ENCODE assay signal across 17 cellular contexts in the genomic region with DNA sequence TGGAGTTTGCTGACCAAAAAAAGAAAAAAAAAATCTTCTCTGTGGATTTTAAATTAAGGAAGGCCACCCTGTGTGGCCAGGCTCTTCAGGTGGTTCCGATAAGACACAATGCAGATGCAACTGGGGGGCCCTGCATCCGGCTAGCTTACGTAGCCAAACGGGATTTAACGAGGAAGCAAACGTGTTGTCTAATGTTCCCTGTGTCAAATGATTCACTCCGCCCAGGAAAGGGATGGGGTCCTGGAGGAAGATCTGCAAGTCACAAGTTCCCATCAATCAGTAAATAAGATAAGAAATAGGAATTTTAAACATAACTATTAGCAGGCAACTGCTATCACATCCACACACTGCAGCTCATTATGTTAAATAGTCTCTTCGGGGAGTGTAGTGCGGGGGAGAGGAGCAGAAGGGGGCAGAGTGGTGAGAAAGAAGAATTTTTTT.
A peak's percentile ranks its signal among the peaks of the same experiment; 100 is the strongest.
DNase-seq lines count a peak whose midpoint lies in the region; ATAC-seq, FAIRE-seq and TF ChIP-seq lines count a peak whose summit lies in the region.
"Had no signal": no experiment of that assay in that cellular context is flagged by ENCODE, and none has a peak within 500 bp of the region (broad histone marks: within the 10 kb centered on the region; RNA-seq: fewer than 3 reads in every experiment).

No MANE protein-coding gene starts in this region.

- TF ChIP-seq POLR2A in right lobe of liver (IDR thresholded peaks at IDR 0.05) (no peak), HepG2 (IDR thresholded peaks at IDR 0.05; ENCODE audit: insufficient read depth in 1 of 2, low read depth in 2 of 2, low read length in 2 of 2) (no peak)

- no peak overlapping the region for H3K9ac ChIP-seq in HepG2 (ENCODE audit: insufficient read depth, low read depth, low read length)

- no TSS peak for BruUV-seq in HepG2 (replicated peaks; lab: Mats Ljungman, UMichigan)

- H2AFZ ChIP-seq in HepG2 (ENCODE audit: low read length) = no peak overlapping the region

- H3K4me3 ChIP-seq in right lobe of liver = no peak overlapping the region
- no peak overlapping the region for H3K4me3 ChIP-seq in HepG2 (replicated peaks in 1 of 3; ENCODE audit: insufficient read depth in 1 of 3, low read depth in 2 of 3, low read length in 3 of 3)
- peak overlapping the region; percentile 7 for H3K4me3 ChIP-seq in ectodermal cell (ENCODE audit: insufficient read depth, low read depth, low read length)
- H3K4me3 ChIP-seq in mesodermal cell (ENCODE audit: extremely low read depth, insufficient read depth, low read length, poor library complexity, severe bottlenecking) = no peak overlapping the region
- H3K4me3 ChIP-seq in BE2C (ENCODE audit: low read depth, low read length) = no peak overlapping the region
- H3K4me3 ChIP-seq in MG63 = no peak overlapping the region
- H3K4me3 ChIP-seq: body of pancreas, lung, skin epidermis, tibial nerve had no signal

- H3K4me2 ChIP-seq in HepG2 (ENCODE audit: low read depth, low read length) = no peak overlapping the region

- H3K4me1 ChIP-seq in right lobe of liver (no peaks in the 10 kb centered on the region), HepG2 (ENCODE audit: insufficient read depth, low read length) (no peaks in the 10 kb centered on the region), ectodermal cell (ENCODE audit: control insufficient read depth, insufficient read depth, low read length) (peaks cover 23% of the 10 kb centered on the region), mesodermal cell (ENCODE audit: control insufficient read depth, insufficient read depth, low read length, poor library complexity, severe bottlenecking) (peaks cover 55% of the 10 kb centered on the region), BE2C (no peaks in the 10 kb centered on the region)
- H3K4me1 ChIP-seq: body of pancreas had no signal

- intact Hi-C loops in right lobe of liver (cut with DNase I) (no loop called here), HepG2 (cut with micrococcal nuclease; ENCODE audit: unreplicated experiment) (no loop called here)

- ATAC-seq in right lobe of liver = peak; percentile 17 to 70 (median 46)
- ATAC-seq in HepG2 = no peak
- ATAC-seq: body of pancreas, T-helper 17 cell had no signal

- WGBS in right lobe of liver (ENCODE audit: insufficient coverage, low coverage, low lambda C conversion rate, missing lambda C conversion rate) = 15% methylated on average over 9 of the region's 9 CpGs
- 12% methylated on average over 9 of the region's 9 CpGs for WGBS in HepG2 (ENCODE audit: low lambda C conversion rate)
- WGBS in ectodermal cell, 2 experiments = 11 to 13% methylated on average over 7 to 9 of the region's 9 CpGs
- WGBS in mesodermal cell (ENCODE audit: insufficient coverage in 2 of 2), 2 experiments = 3% methylated on average over 3 to 4 of the region's 9 CpGs

- TF ChIP-seq EP300 in HepG2 (IDR thresholded peaks at IDR 0.05; ENCODE audit: low read depth in 2 of 2, low read length in 2 of 2) (no peak), HepG2 (CRISPR knock-in tag; IDR thresholded peaks at IDR 0.05; ENCODE audit: borderline replicate concordance) (no peak)

- no peak for TF ChIP-seq RAD21 in HepG2 (CRISPR knock-in tag; IDR thresholded peaks at IDR 0.05)

- CTCF ChIA-PET in HepG2 (lab: Yijun Ruan, JAX; ENCODE audit: low intra/inter-chr PET ratio, low total read pairs) = no interaction called here

- FAIRE-seq in HepG2 (lab: Jason Lieb, UNC) = no peak

- H3K27me3 ChIP-seq in right lobe of liver (no peaks in the 10 kb centered on the region), HepG2 (ENCODE audit: control insufficient read depth in 1 of 2, insufficient read depth in 2 of 2, low read length in 2 of 2) (no peaks in the 10 kb centered on the region), ectodermal cell (ENCODE audit: control insufficient read depth, insufficient read depth, low read length, poor library complexity, severe bottlenecking) (no peaks in the 10 kb centered on the region), BE2C (no peaks in the 10 kb centered on the region), MG63 (no peaks in the 10 kb centered on the region)
- H3K27me3 ChIP-seq: body of pancreas, tibial nerve had no signal

- no peaks in the 10 kb centered on the region for H3K36me3 ChIP-seq in right lobe of liver
- no peaks in the 10 kb centered on the region for H3K36me3 ChIP-seq in HepG2 (replicated peaks in 1 of 2; ENCODE audit: control insufficient read depth in 1 of 2, insufficient read depth in 2 of 2, low read length in 2 of 2)
- H3K36me3 ChIP-seq in ectodermal cell (ENCODE audit: control insufficient read depth, insufficient read depth, low read length) = no peaks in the 10 kb centered on the region
- H3K36me3 ChIP-seq in mesodermal cell (ENCODE audit: control insufficient read depth, insufficient read depth, low read length) = no peaks in the 10 kb centered on the region
- H3K36me3 ChIP-seq in BE2C = no peaks in the 10 kb centered on the region
- no peaks in the 10 kb centered on the region for H3K36me3 ChIP-seq in MG63
- H3K36me3 ChIP-seq: tibial nerve had no signal

- H3K9me3 ChIP-seq in right lobe of liver = no peaks in the 10 kb centered on the region
- H3K9me3 ChIP-seq in HepG2 (ENCODE audit: low read length) = no peaks in the 10 kb centered on the region
- H3K9me3 ChIP-seq in ectodermal cell (ENCODE audit: control insufficient read depth, low read length) = no peaks in the 10 kb centered on the region
- H3K9me3 ChIP-seq in mesodermal cell (ENCODE audit: control insufficient read depth, low read length) = no peaks in the 10 kb centered on the region
- no peaks in the 10 kb centered on the region for H3K9me3 ChIP-seq in BE2C
- H3K9me3 ChIP-seq in MG63 = no peaks in the 10 kb centered on the region
- H3K9me3 ChIP-seq: body of pancreas, tibial nerve had no signal

- H3K27ac ChIP-seq in right lobe of liver = no peak overlapping the region
- H3K27ac ChIP-seq in HepG2 (ENCODE audit: extremely low read length, insufficient read depth, low read length) = no peak overlapping the region
- H3K27ac ChIP-seq in ectodermal cell (ENCODE audit: insufficient read depth, low read depth, low read length, poor library complexity, severe bottlenecking) = peak overlapping the region; percentile 9
- peak overlapping the region; percentile 90 for H3K27ac ChIP-seq in mesodermal cell (ENCODE audit: low read depth, low read length, severe bottlenecking)
- H3K27ac ChIP-seq: body of pancreas, skin epidermis, tibial nerve had no signal

- in situ Hi-C loops in HepG2 (cut with HindIII; ENCODE audit: extremely low pct_ligation_motif_present, low pct_unique_long_range_greater_than_20kb) = no loop called here

- DNase-seq in right lobe of liver = no peak
- DNase-seq in HepG2 (ENCODE audit: low spot score) = no peak
- DNase-seq in BE2C = no peak
- no peak for DNase-seq in NK-92 (lab: John Stamatoyannopoulos, UW; ENCODE audit: unreplicated experiment)
- no peak for DNase-seq in MG63
- no peak for DNase-seq in NOMO-1 treated with dmso at 0.1 percent for 144 hours (lab: John Stamatoyannopoulos, UW; ENCODE audit: unreplicated experiment)
- DNase-seq: activated CD4-positive, CD25-positive, alpha-beta regulatory T cell treated with anti-CD3 and anti-CD28 coated beads, Interleukin-2, amount 50 U/mL, for 72 hours; activated naive CD4-positive, alpha-beta T cell; DMS79 treated with DMSO at 0.1 percent for 48 hours; effector memory CD4-positive, alpha-beta T cell; T-helper 17 cell had no signal

- H4K20me1 ChIP-seq in HepG2 (ENCODE audit: insufficient read depth, low read length) = no peaks in the 10 kb centered on the region

- POLR2A ChIA-PET in HepG2 (lab: Yijun Ruan, JAX) = no interaction called here

- TF ChIP-seq CTCF in right lobe of liver (IDR thresholded peaks at IDR 0.05) = no peak
- TF ChIP-seq CTCF in HepG2 (CRISPR knock-in tag; IDR thresholded peaks at IDR 0.05) = no peak
- no peak for TF ChIP-seq CTCF in BE2C (IDR thresholded peaks at IDR 0.05; ENCODE audit: low read depth, low read length)

- H3K79me2 ChIP-seq in HepG2 (ENCODE audit: insufficient read depth, low read length) = no peaks in the 10 kb centered on the region

TF ChIP-seq in HepG2, 621 proteins besides CTCF, POLR2A, EP300 and RAD21:
- TF ChIP-seq, protein P1, sequence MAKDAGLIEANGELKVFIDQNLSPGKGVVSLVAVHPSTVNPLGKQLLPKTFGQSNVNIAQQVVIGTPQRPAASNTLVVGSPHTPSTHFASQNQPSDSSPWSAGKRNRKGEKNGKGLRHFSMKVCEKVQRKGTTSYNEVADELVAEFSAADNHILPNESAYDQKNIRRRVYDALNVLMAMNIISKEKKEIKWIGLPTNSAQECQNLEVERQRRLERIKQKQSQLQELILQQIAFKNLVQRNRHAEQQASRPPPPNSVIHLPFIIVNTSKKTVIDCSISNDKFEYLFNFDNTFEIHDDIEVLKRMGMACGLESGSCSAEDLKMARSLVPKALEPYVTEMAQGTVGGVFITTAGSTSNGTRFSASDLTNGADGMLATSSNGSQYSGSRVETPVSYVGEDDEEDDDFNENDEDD (CRISPR knock-in tag; IDR thresholded peaks at IDR 0.05; ENCODE audit: borderline replicate concordance) = no peak
- TF ChIP-seq, protein P2, sequence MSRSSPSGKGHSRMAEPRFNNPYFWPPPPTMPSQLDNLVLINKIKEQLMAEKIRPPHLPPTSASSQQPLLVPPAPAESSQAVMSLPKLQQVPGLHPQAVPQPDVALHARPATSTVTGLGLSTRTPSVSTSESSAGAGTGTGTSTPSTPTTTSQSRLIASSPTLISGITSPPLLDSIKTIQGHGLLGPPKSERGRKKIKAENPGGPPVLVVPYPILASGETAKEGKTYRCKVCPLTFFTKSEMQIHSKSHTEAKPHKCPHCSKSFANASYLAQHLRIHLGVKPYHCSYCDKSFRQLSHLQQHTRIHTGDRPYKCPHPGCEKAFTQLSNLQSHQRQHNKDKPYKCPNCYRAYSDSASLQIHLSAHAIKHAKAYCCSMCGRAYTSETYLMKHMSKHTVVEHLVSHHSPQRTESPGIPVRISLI (CRISPR knock-in tag; IDR thresholded peaks at IDR 0.05; ENCODE audit: borderline replicate concordance) = no peak
- TF ChIP-seq ZNF878 (CRISPR knock-in tag; IDR thresholded peaks at IDR 0.05) (no peak), NCOA5 (CRISPR knock-in tag; IDR thresholded peaks at IDR 0.05) (no peak), KLF6 (CRISPR knock-in tag; IDR thresholded peaks at IDR 0.05) (no peak)

Comparison
In these comparisons a context has a peak if more than half of its experiments do, and no peak if none do; other contexts are left out.
1. H3K27ac ChIP-seq: peak in ectodermal cell (single experiment) and mesodermal cell (single experiment); none in right lobe of liver (0 of 3) and HepG2 (single experiment).